24 cellular contexts compared by ENCODE assay signal in genomic region chr1:115606305-115606704, GRCh38.
"Had no signal": no experiment of that assay in that cellular context is flagged by ENCODE, and none has a peak within 500 bp of the region (broad histone marks: within the 10 kb centered on the region; RNA-seq: fewer than 3 reads in every experiment).

No MANE protein-coding gene starts in this region.

- H3K27me3 ChIP-seq: left lung, ovary, right atrium auricular region, right lobe of liver, stomach, testis, thyroid gland, upper lobe of right lung had no signal

- H3K27ac Mint-ChIP-seq: mesothelial cell of epicardium; naive B cell; natural killer cell; progenitor cell of endocrine pancreas; stimulated activated memory B cell treated with anti-CD40 and anti-IgM and Interleukin-4, amounts not matched to agents 10 μg/mL and 1 μg/mL and 100 μg/mL, for 72 hours had no signal

- H3K4me1 ChIP-seq: left lung, lower lobe of right lung, right atrium auricular region, right lobe of liver, stomach, testis, thyroid gland, upper lobe of right lung had no signal

- H3K36me3 Mint-ChIP-seq: naive B cell; natural killer cell; stimulated activated memory B cell treated with anti-CD40 and anti-IgM and Interleukin-4, amounts not matched to agents 10 μg/mL and 1 μg/mL and 100 μg/mL, for 72 hours had no signal

- H3K27me3 Mint-ChIP-seq: naive B cell, progenitor cell of endocrine pancreas had no signal

- H3K36me3 ChIP-seq: left lung, lower lobe of right lung, ovary, right atrium auricular region, right lobe of liver, stomach, thyroid gland, upper lobe of right lung had no signal

- H3K9me3 ChIP-seq: left lung, lower lobe of right lung, ovary, right lobe of liver, stomach, testis, thyroid gland, upper lobe of right lung had no signal

- ATAC-seq: left colon; left lung; lower lobe of right lung; natural killer cell; right lobe of liver; stimulated activated memory B cell treated with anti-CD40 and anti-IgM and Interleukin-4, amounts not matched to agents 10 μg/mL and 1 μg/mL and 100 μg/mL, for 72 hours; stimulated activated naive CD8-positive, alpha-beta T cell treated with anti-CD3 and anti-CD28 coated beads, Interleukin-15, Interleukin-2, amounts not matched to agents 100 U/mL and 50 U/mL, for 24 hours; upper lobe of right lung had no signal

- DNase-seq: islet precursor cell; left colon; left lung; lower lobe of right lung; mesendoderm; naive B cell; natural killer cell; ovary; right lobe of liver; stimulated activated CD4-positive, alpha-beta T cell treated with anti-CD3 and anti-CD28 coated beads, Interleukin-1b, Interleukin-23, amount 100 ng/mL, for 48 hours; stimulated activated CD4-positive, alpha-beta T cell treated with anti-CD3 and anti-CD28 coated beads, Interleukin-2, amount 100 ng/mL, for 48 hours; stimulated activated CD4-positive, alpha-beta T cell treated with anti-CD3 and anti-CD28 coated beads, Interleukin-4, amount 100 ng/mL, for 4 hours; stimulated activated CD8-positive, alpha-beta memory T cell treated with anti-CD3 and anti-CD28 coated beads, Interleukin-4, amount 100 ng/mL, for 48 hours; stimulated activated naive CD8-positive, alpha-beta T cell treated with anti-CD3 and anti-CD28 coated beads, Interleukin-15, Interleukin-2, amounts not matched to agents 100 U/mL and 50 U/mL, for 24 hours; stomach; testis; thyroid gland; trophoblast cell; upper lobe of right lung had no signal

- H3K4me3 ChIP-seq: left lung, lower lobe of right lung, ovary, right atrium auricular region, right lobe of liver, smooth muscle cell, stomach, testis, thyroid gland, upper lobe of right lung had no signal

- H3K4me1 Mint-ChIP-seq: mesothelial cell of epicardium; naive B cell; natural killer cell; stimulated activated memory B cell treated with anti-CD40 and anti-IgM and Interleukin-4, amounts not matched to agents 10 μg/mL and 1 μg/mL and 100 μg/mL, for 72 hours had no signal

- H3K9me3 Mint-ChIP-seq: natural killer cell had no signal

- H3K4me2 ChIP-seq: smooth muscle cell had no signal

- H3K27ac ChIP-seq: left lung, lower lobe of right lung, ovary, right atrium auricular region, right lobe of liver, stomach, testis, thyroid gland, upper lobe of right lung had no signal

- H3K4me3 Mint-ChIP-seq: mesothelial cell of epicardium; naive B cell; natural killer cell; stimulated activated memory B cell treated with anti-CD40 and anti-IgM and Interleukin-4, amounts not matched to agents 10 μg/mL and 1 μg/mL and 100 μg/mL, for 72 hours had no signal
